ENCODE assay signal across 10 cellular contexts in genomic region chr1:59043796-59044195, GRCh38.
DNase-seq lines count a peak whose midpoint lies in the region; ATAC-seq and TF ChIP-seq lines count a peak whose summit lies in the region.
"Had no signal": no experiment of that assay in that cellular context is flagged by ENCODE, and none has a peak within 500 bp of the region (broad histone marks: within the 10 kb centered on the region; RNA-seq: fewer than 3 reads in every experiment).

No MANE protein-coding gene starts in this region.

- no peaks in the 10 kb centered on the region for H3K9me3 ChIP-seq in muscle layer of colon (ENCODE audit: low read length)
- H3K9me3 ChIP-seq: BLaER1 had no signal

- no peak overlapping the region for H3K4me3 Mint-ChIP-seq in activated CD8-positive, alpha-beta T cell treated with anti-CD3 and anti-CD28 coated beads for 36 hours

- H3K4me1 ChIP-seq in muscle layer of colon (ENCODE audit: insufficient read depth, low read length): peaks cover 37% of the 10 kb centered on the region

- H3K9ac ChIP-seq in muscle layer of colon (ENCODE audit: low read length): no peak overlapping the region
- H3K9ac ChIP-seq: BLaER1 had no signal

- no peaks in the 10 kb centered on the region for H3K27me3 ChIP-seq in muscle layer of colon (ENCODE audit: control insufficient read depth in 1 of 2, insufficient read depth in 2 of 2, low read length in 2 of 2)
- H3K27me3 ChIP-seq: BLaER1 had no signal

- intact Hi-C loops in activated CD8-positive, alpha-beta T cell treated with anti-CD3 and anti-CD28 coated beads for 36 hours (cut with micrococcal nuclease): loop anchor here (10.0 kb wide), 1 partner anchor 259 kb away; the partner anchor contains the start of gene JUN

- no peak overlapping the region for H3K27ac Mint-ChIP-seq in activated CD8-positive, alpha-beta T cell treated with anti-CD3 and anti-CD28 coated beads for 36 hours

- no peak for TF ChIP-seq CTCF in LNCaP clone FGC (IDR thresholded peaks at IDR 0.05; ENCODE audit: control insufficient read depth, extremely low read depth, insufficient read depth)
- TF ChIP-seq CTCF in epithelial cell of esophagus (IDR thresholded peaks at IDR 0.05; ENCODE audit: insufficient read depth, low read depth, low read length, missing control alignments): no peak
- TF ChIP-seq CTCF in coronary artery (IDR thresholded peaks at IDR 0.05): no peak
- no peak for TF ChIP-seq CTCF in activated CD8-positive, alpha-beta T cell treated with anti-CD3 and anti-CD28 coated beads for 36 hours (IDR thresholded peaks at IDR 0.05)

- H3K4me3 ChIP-seq in LNCaP clone FGC (ENCODE audit: low read depth, low read length): no peak overlapping the region
- no peak overlapping the region for H3K4me3 ChIP-seq in epithelial cell of esophagus (ENCODE audit: low read length)
- no peak overlapping the region for H3K4me3 ChIP-seq in muscle layer of colon (ENCODE audit: low read depth in 1 of 2, low read length in 2 of 2)
- H3K4me3 ChIP-seq in coronary artery: no peak overlapping the region
- H3K4me3 ChIP-seq: BLaER1 had no signal

- POLR2A ChIA-PET in activated CD8-positive, alpha-beta T cell treated with anti-CD3 and anti-CD28 coated beads for 36 hours (lab: Charles Lee): interaction anchor here (1.6 kb wide), 1 partner anchor 23 kb away, joined by 6 read pairs; no protein-coding TSS in a partner anchor

- DNase-seq in A172 (ENCODE audit: low spot score) (peak; percentile 77), LNCaP clone FGC (ENCODE audit: low read depth) (peak; percentile 34), epithelial cell of esophagus (ENCODE audit: low read depth) (peak; percentile 67), NCI-H1694 (lab: John Stamatoyannopoulos, UW) (no peak), coronary artery (ENCODE audit: low spot score) (no peak)
- no peak for DNase-seq in activated CD4-positive, CD25-positive, alpha-beta regulatory T cell treated with anti-CD3 and anti-CD28 coated beads, Interleukin-2, amount 50 U/mL, for 72 hours
- no peak for DNase-seq in activated CD8-positive, alpha-beta T cell treated with anti-CD3 and anti-CD28 coated beads for 36 hours
- DNase-seq: hippocampal formation had no signal

- H3K36me3 ChIP-seq in muscle layer of colon (ENCODE audit: insufficient read depth, low read length): no peaks in the 10 kb centered on the region
- H3K36me3 ChIP-seq: BLaER1 had no signal

- H3K4me1 Mint-ChIP-seq in activated CD8-positive, alpha-beta T cell treated with anti-CD3 and anti-CD28 coated beads for 36 hours (ENCODE audit: low read depth): peaks cover 39% of the 10 kb centered on the region

- peak overlapping the region; percentile 27 for H3K27ac ChIP-seq in muscle layer of colon (ENCODE audit: low read depth, low read length)
- H3K27ac ChIP-seq in coronary artery: no peak overlapping the region
- H3K27ac ChIP-seq: BLaER1 had no signal

- no peaks in the 10 kb centered on the region for H3K36me3 Mint-ChIP-seq in activated CD8-positive, alpha-beta T cell treated with anti-CD3 and anti-CD28 coated beads for 36 hours (ENCODE audit: low read depth)

- ATAC-seq in activated CD8-positive, alpha-beta T cell treated with anti-CD3 and anti-CD28 coated beads for 36 hours: no peak

- no peaks in the 10 kb centered on the region for H3K27me3 Mint-ChIP-seq in activated CD8-positive, alpha-beta T cell treated with anti-CD3 and anti-CD28 coated beads for 36 hours

- peaks cover 2% of the 10 kb centered on the region for H3K9me3 Mint-ChIP-seq in activated CD8-positive, alpha-beta T cell treated with anti-CD3 and anti-CD28 coated beads for 36 hours

- CTCF ChIA-PET in activated CD8-positive, alpha-beta T cell treated with anti-CD3 and anti-CD28 coated beads for 36 hours (lab: Charles Lee): interaction anchor here (1.5 kb wide), 1 partner anchor 22 kb away, joined by 4 read pairs; no protein-coding TSS in a partner anchor

Comparison
In these comparisons a context has a peak if more than half of its experiments do, and no peak if none do; other contexts are left out.
1. DNase-seq: peak in A172 (single experiment), LNCaP clone FGC (single experiment) and epithelial cell of esophagus (single experiment); none in NCI-H1694 (single experiment), activated CD4-positive, CD25-positive, alpha-beta regulatory T cell treated with anti-CD3 and anti-CD28 coated beads, Interleukin-2, amount 50 U/mL, for 72 hours (single experiment), coronary artery (single experiment) and activated CD8-positive, alpha-beta T cell treated with anti-CD3 and anti-CD28 coated beads for 36 hours (single experiment).